27 cellular contexts compared by ENCODE assay signal in the genomic region with DNA sequence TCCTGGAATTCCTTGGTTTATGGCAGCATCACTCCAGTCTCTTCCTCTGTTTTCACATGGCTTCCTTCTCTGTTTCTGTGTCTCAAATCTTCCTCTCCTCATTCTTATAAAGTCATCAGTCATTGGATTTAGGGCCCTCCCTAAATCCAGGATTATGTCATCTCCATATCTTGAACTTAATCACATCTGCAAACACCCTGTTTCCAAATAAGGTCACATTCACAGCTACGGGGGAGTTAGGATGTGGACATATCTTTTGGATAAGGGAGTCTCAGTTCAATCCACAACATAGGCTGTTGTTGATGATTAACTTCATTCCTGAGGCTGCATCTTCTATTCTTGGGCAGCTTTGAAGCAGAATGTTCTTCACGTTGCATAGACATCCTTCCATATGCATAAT. TPM values are rescaled to one million over a fixed set of nuclear protein-coding genes. Genes with fewer than 3 reads are reported as not detected.
DNase-seq lines count a peak whose midpoint lies in the region; ATAC-seq and TF ChIP-seq lines count a peak whose summit lies in the region.
"Had no signal": no experiment of that assay in that cellular context is flagged by ENCODE, and none has a peak within 500 bp of the region (broad histone marks: within the 10 kb centered on the region; RNA-seq: fewer than 3 reads in every experiment).

No MANE protein-coding gene starts in this region.

- no peak overlapping the region for H2AK5ac ChIP-seq in mesendoderm (ENCODE audit: low read length)

- no peak overlapping the region for H3K18ac ChIP-seq in mesendoderm (ENCODE audit: low read length)

- H3K4me3 ChIP-seq in HEK293 (ENCODE audit: low read depth, low read length) (no peak overlapping the region), brain microvascular endothelial cell (ENCODE audit: low read depth, low read length) (no peak overlapping the region), mesendoderm (ENCODE audit: low read length) (no peak overlapping the region)
- H3K4me3 ChIP-seq: gastroesophageal sphincter, left ventricle myocardium inferior, sigmoid colon, thoracic aorta had no signal

- no peak overlapping the region for H2BK5ac ChIP-seq in mesendoderm (ENCODE audit: low read length)

- no peaks in the 10 kb centered on the region for H3K9me3 ChIP-seq in HEK293 (ENCODE audit: control insufficient read depth, insufficient read depth, low read depth, low read length)
- H3K9me3 ChIP-seq: gastroesophageal sphincter, left ventricle myocardium inferior, sigmoid colon, thoracic aorta had no signal

- peak; percentile 38 for DNase-seq in AG20443 (ENCODE audit: low spot score)
- peak; percentile 10 for DNase-seq in brain microvascular endothelial cell
- peak; percentile 93 for DNase-seq in mesendoderm
- no peak for DNase-seq in mesothelial cell of epicardium (ENCODE audit: low spot score in 2 of 2, unreplicated experiment in 2 of 2)
- no peak for DNase-seq in LoVo (ENCODE audit: low spot score)
- no peak for DNase-seq in hippocampal formation (lab: John Stamatoyannopoulos, UW)
- DNase-seq: activated CD8-positive, alpha-beta T cell treated with anti-CD3 and anti-CD28 coated beads, Interleukin-2, amount 10 ng/mL, durations not matched to agents 7 days and 5 days; activated naive CD4-positive, alpha-beta T cell; activated T-cell treated with anti-CD3 and anti-CD28 coated beads, Interleukin-2, amount 50 U/mL, for 24 hours; AML-193; amniotic stem cell; central memory CD4-positive, alpha-beta T cell; GOT3; KBM-7; left ventricle myocardium inferior; NCI-H2029; NCI-H345; posterior cingulate gyrus; RPMI8226; sigmoid colon had no signal

- no peak overlapping the region for H3K27ac Mint-ChIP-seq in mesothelial cell of epicardium
- H3K27ac Mint-ChIP-seq: activated CD8-positive, alpha-beta T cell treated with anti-CD3 and anti-CD28 coated beads, Interleukin-2, amount 10 ng/mL, durations not matched to agents 7 days and 5 days; activated T-cell treated with anti-CD3 and anti-CD28 coated beads, Interleukin-2, amount 50 U/mL, for 24 hours; stimulated activated effector memory CD8-positive, alpha-beta T cell treated with anti-CD3 and anti-CD28 coated beads, Interleukin-12 subunit alpha, Interleukin-12 subunit beta, amount 100 ng/mL, for 72 hours had no signal

- WGBS in mesendoderm (ENCODE audit: extremely low coverage, insufficient coverage, low lambda C conversion rate): no CpG with 5 or more reads among the region's 2 CpGs

- H3K36me3 ChIP-seq in HEK293 (ENCODE audit: control insufficient read depth in 2 of 2, insufficient read depth in 1 of 2, low read length in 2 of 2) (no peaks in the 10 kb centered on the region), brain microvascular endothelial cell (replicated peaks) (no peaks in the 10 kb centered on the region), mesendoderm (ENCODE audit: control insufficient read depth, insufficient read depth, low read length) (no peaks in the 10 kb centered on the region)
- H3K36me3 ChIP-seq: gastroesophageal sphincter, left ventricle myocardium inferior, sigmoid colon, thoracic aorta had no signal

- H3K36me3 Mint-ChIP-seq in mesothelial cell of epicardium: no peaks in the 10 kb centered on the region
- H3K36me3 Mint-ChIP-seq: stimulated activated effector memory CD8-positive, alpha-beta T cell treated with anti-CD3 and anti-CD28 coated beads, Interleukin-12 subunit alpha, Interleukin-12 subunit beta, amount 100 ng/mL, for 72 hours had no signal

- H3K79me2 ChIP-seq in mesendoderm (ENCODE audit: control insufficient read depth, insufficient read depth, low read length): no peaks in the 10 kb centered on the region

- H3K27me3 Mint-ChIP-seq in mesothelial cell of epicardium (ENCODE audit: low read depth): peaks cover 64% of the 10 kb centered on the region

- H3K27me3 ChIP-seq in brain microvascular endothelial cell (replicated peaks) (no peaks in the 10 kb centered on the region), mesendoderm (ENCODE audit: insufficient read depth, low read length, poor library complexity) (no peaks in the 10 kb centered on the region)
- H3K27me3 ChIP-seq: sigmoid colon had no signal

- no peak overlapping the region for H3K27ac ChIP-seq in HEK293 (ENCODE audit: extremely low read depth, low read depth, low read length)
- H3K27ac ChIP-seq in brain microvascular endothelial cell: no peak overlapping the region
- no peak overlapping the region for H3K27ac ChIP-seq in mesendoderm (ENCODE audit: low read depth, low read length)
- H3K27ac ChIP-seq: gastroesophageal sphincter, left ventricle myocardium inferior, sigmoid colon, thoracic aorta had no signal

- H3K23ac ChIP-seq in mesendoderm (ENCODE audit: low read length): no peak overlapping the region

- no peak overlapping the region for H4K8ac ChIP-seq in mesendoderm (ENCODE audit: low read depth, low read length)

- H3K79me1 ChIP-seq in mesendoderm (ENCODE audit: low read length): no peaks in the 10 kb centered on the region

- POLR2A ChIA-PET in HEK293 (lab: Yijun Ruan, JAX): no interaction called here

- ATAC-seq in HG03342 (IDR thresholded peaks at IDR 0.05; ENCODE audit: unreplicated experiment): no peak
- ATAC-seq: activated CD8-positive, alpha-beta T cell treated with anti-CD3 and anti-CD28 coated beads, Interleukin-2, amount 10 ng/mL, durations not matched to agents 7 days and 5 days; gastroesophageal sphincter; stimulated activated effector memory CD8-positive, alpha-beta T cell treated with anti-CD3 and anti-CD28 coated beads, Interleukin-12 subunit alpha, Interleukin-12 subunit beta, amount 100 ng/mL, for 72 hours had no signal

- CTCF ChIA-PET in HEK293 (lab: Yijun Ruan, JAX): interaction anchor here (1.6 kb wide), 1 partner anchor 37 kb away, joined by 5 read pairs; no protein-coding TSS in a partner anchor

- H3K9ac ChIP-seq in mesendoderm (ENCODE audit: low read length): no peak overlapping the region

- no peak for TF ChIP-seq CTCF in HEK293 (tag by site-specific recombination; IDR thresholded peaks at IDR 0.05)
- TF ChIP-seq CTCF in brain microvascular endothelial cell (IDR thresholded peaks at IDR 0.05; ENCODE audit: low read depth, low read length, missing control alignments): no peak
- no peak for TF ChIP-seq CTCF in mesothelial cell of epicardium (IDR thresholded peaks at IDR 0.05; ENCODE audit: unreplicated experiment)

- H3K4me1 ChIP-seq in HEK293 (ENCODE audit: control insufficient read depth, insufficient read depth, low read length) (no peaks in the 10 kb centered on the region), mesendoderm (ENCODE audit: control insufficient read depth, low read depth, low read length) (no peaks in the 10 kb centered on the region)

- H3K4me1 Mint-ChIP-seq in mesothelial cell of epicardium: peaks cover 13% of the 10 kb centered on the region
- H3K4me1 Mint-ChIP-seq: stimulated activated effector memory CD8-positive, alpha-beta T cell treated with anti-CD3 and anti-CD28 coated beads, Interleukin-12 subunit alpha, Interleukin-12 subunit beta, amount 100 ng/mL, for 72 hours had no signal

- no peak overlapping the region for H4K5ac ChIP-seq in mesendoderm (ENCODE audit: low read length)

- no peak overlapping the region for H3K4ac ChIP-seq in mesendoderm (ENCODE audit: low read depth, low read length)

- H3K4me3 Mint-ChIP-seq in mesothelial cell of epicardium: no peak overlapping the region
- H3K4me3 Mint-ChIP-seq: activated CD8-positive, alpha-beta T cell treated with anti-CD3 and anti-CD28 coated beads, Interleukin-2, amount 10 ng/mL, durations not matched to agents 7 days and 5 days; activated T-cell treated with anti-CD3 and anti-CD28 coated beads, Interleukin-2, amount 50 U/mL, for 24 hours; stimulated activated effector memory CD8-positive, alpha-beta T cell treated with anti-CD3 and anti-CD28 coated beads, Interleukin-12 subunit alpha, Interleukin-12 subunit beta, amount 100 ng/mL, for 72 hours had no signal

- no peaks in the 10 kb centered on the region for H3K9me3 Mint-ChIP-seq in mesothelial cell of epicardium
- H3K9me3 Mint-ChIP-seq: activated T-cell treated with anti-CD3 and anti-CD28 coated beads, Interleukin-2, amount 50 U/mL, for 24 hours had no signal

- no peak overlapping the region for H3K56ac ChIP-seq in mesendoderm (ENCODE audit: low read length)

- H3K4me2 ChIP-seq in mesendoderm (ENCODE audit: low read length): no peak overlapping the region

- H2BK120ac ChIP-seq in mesendoderm (ENCODE audit: low read depth, low read length): no peak overlapping the region

- H2BK15ac ChIP-seq in mesendoderm (replicated peaks; ENCODE audit: low read depth): no peak overlapping the region

- in situ Hi-C loops in brain microvascular endothelial cell (cut with HindIII; ENCODE audit: low pct_ligation_motif_present, low sequenced_read_pairs): no loop called here

TF ChIP-seq in HEK293, 187 proteins besides CTCF, POLR2A, EP300 and RAD21 (continues in another document):
- TF ChIP-seq ZNF837 (tag by site-specific recombination; IDR thresholded peaks at IDR 0.05) (no peak), ZNF366 (tag by site-specific recombination; conservative IDR thresholded peaks at IDR 0.05) (peak; percentile 30; the same call in 1 of the 2 replicates), ZNF37A (tag by site-specific recombination; IDR thresholded peaks at IDR 0.05) (no peak), ZNF354C (tag by site-specific recombination; IDR thresholded peaks at IDR 0.05; ENCODE audit: borderline replicate concordance, low read depth) (no peak), ZNF600 (tag by site-specific recombination; IDR thresholded peaks at IDR 0.05) (no peak), PRDM1 (tag by site-specific recombination; IDR thresholded peaks at IDR 0.05) (no peak)
- TF ChIP-seq, protein P1, sequence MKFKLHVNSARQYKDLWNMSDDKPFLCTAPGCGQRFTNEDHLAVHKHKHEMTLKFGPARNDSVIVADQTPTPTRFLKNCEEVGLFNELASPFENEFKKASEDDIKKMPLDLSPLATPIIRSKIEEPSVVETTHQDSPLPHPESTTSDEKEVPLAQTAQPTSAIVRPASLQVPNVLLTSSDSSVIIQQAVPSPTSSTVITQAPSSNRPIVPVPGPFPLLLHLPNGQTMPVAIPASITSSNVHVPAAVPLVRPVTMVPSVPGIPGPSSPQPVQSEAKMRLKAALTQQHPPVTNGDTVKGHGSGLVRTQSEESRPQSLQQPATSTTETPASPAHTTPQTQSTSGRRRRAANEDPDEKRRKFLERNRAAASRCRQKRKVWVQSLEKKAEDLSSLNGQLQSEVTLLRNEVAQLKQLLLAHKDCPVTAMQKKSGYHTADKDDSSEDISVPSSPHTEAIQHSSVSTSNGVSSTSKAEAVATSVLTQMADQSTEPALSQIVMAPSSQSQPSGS (tag by site-specific recombination; IDR thresholded peaks at IDR 0.05; ENCODE audit: low read depth): peak; percentile 75; the same call in 1 of the 2 replicates

RNA-seq across cellular contexts. Expression of gene NTF3, which starts 40.3 kb away (rescaled TPM):
- polyA plus RNA-seq in mesendoderm (2013, experiment 1 of 2): 0.53 TPM
- 0.39 TPM for polyA plus RNA-seq in mesendoderm (2013, experiment 2 of 2)
- 6.7 to 9.4 TPM (median 8.6 TPM) in 3 replicates for total RNA-seq in mesothelial cell of epicardium
- total RNA-seq: activated CD8-positive, alpha-beta T cell treated with anti-CD3 and anti-CD28 coated beads, Interleukin-2, amount 10 ng/mL, durations not matched to agents 7 days and 5 days; dermis microvascular lymphatic vessel endothelial cell had no signal
- polyA plus RNA-seq: neural cell had no signal

Comparison
In these comparisons a context has a peak if more than half of its experiments do, and no peak if none do; other contexts are left out.
1. DNase-seq: peak in AG20443 (single experiment), brain microvascular endothelial cell (single experiment) and mesendoderm (single experiment); none in mesothelial cell of epicardium (0 of 2), LoVo (single experiment) and hippocampal formation (0 of 2).